Comparison of ENCODE assay signal across 8 cellular contexts in the genomic region with DNA sequence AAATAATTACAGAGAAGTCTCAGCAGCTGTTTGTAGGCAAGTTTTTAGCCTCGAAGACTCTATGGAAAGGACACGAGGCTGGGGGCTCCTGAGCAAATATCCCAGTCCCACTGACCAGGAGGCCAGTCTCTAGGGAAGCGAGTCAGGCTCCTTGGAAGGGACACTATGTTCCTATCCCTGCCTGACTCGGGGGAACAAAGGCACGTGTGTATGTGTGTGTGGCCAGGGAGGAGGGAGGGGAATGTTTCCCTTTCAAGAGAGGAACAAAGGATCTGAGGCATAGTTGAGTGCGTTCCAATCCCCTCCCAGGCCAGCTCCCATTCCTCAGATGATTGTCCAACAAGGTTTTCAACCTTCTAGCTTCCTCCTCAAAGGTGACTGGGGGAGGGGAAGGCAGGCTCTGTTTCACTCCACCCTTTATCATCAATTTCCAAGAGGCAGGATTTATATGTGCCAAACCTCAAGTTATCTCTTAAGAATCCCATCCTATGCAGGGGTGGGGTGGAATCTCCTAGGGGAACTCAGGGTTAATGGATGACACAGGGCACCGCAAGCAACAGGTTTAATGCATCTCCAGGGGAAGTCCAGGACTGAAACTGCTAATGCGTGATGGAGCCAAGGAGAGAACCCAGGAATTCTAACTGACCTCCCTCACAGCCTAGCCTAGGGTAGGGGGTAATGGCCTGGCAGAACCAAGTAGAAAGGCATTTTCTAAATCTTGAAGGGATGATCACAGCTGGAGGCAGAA. TPM values are rescaled to one million over a fixed set of nuclear protein-coding genes. Genes with fewer than 3 reads are reported as not detected.
DNase-seq lines count a peak whose midpoint lies in the region; ATAC-seq and TF ChIP-seq lines count a peak whose summit lies in the region.

No MANE protein-coding gene starts in this region.

- H3K9me3 ChIP-seq in iPS-20b (ENCODE audit: insufficient read depth, low read depth, low read length), result no peaks in the 10 kb centered on the region

- no peaks in the 10 kb centered on the region for H3K27me3 ChIP-seq in iPS-20b (ENCODE audit: insufficient read depth, low read length)

- CTCF ChIA-PET in MCF 10A (lab: Yijun Ruan, JAX), result interaction anchor here (0.7 to 21.5 kb wide), 13 partner anchors 8 to 239 kb away, joined by 3 to 626 read pairs (median 4); a partner anchor contains a TSS

- POLR2A ChIA-PET in MCF 10A (lab: Yijun Ruan, JAX), result interaction anchor here (0.7 to 13.2 kb wide), 24 partner anchors 4 to 518 kb away, joined by 3 to 491 read pairs (median 6); a partner anchor contains a TSS

- peaks cover 58% of the 10 kb centered on the region for H3K4me1 ChIP-seq in iPS-20b (ENCODE audit: insufficient read depth, low read length)

- H3K27ac ChIP-seq in iPS-20b (ENCODE audit: low read length), result peak overlapping the region; percentile 68

- H3K36me3 Mint-ChIP-seq in CD14-positive monocyte, result peaks cover 68 to 78% of the 10 kb centered on the region in 2 donors
- peaks cover 66% of the 10 kb centered on the region for H3K36me3 Mint-ChIP-seq in MCF 10A (ENCODE audit: insufficient read depth, unreplicated experiment)

- ATAC-seq in sciatic nerve (peak; percentile 95), GM18873 (IDR thresholded peaks at IDR 0.05; ENCODE audit: low FRiP score, unreplicated experiment) (no peak)

- no TSS peak for BruUV-seq in MCF 10A (replicated peaks; lab: Mats Ljungman, UMichigan)

- H3K4me3 Mint-ChIP-seq in CD14-positive monocyte (no peak overlapping the region), MCF 10A (ENCODE audit: unreplicated experiment) (peak overlapping the region; percentile 70)

- H3K9me3 Mint-ChIP-seq in CD14-positive monocyte (no peaks in the 10 kb centered on the region), MCF 10A (ENCODE audit: unreplicated experiment) (no peaks in the 10 kb centered on the region)

- peak overlapping the region in 5 of 7 donors; percentile 19 to 57 (median 36) for H3K27ac Mint-ChIP-seq in CD14-positive monocyte
- peak overlapping the region; percentile 96 for H3K27ac Mint-ChIP-seq in MCF 10A (ENCODE audit: low read depth, unreplicated experiment)

- H3K4me1 Mint-ChIP-seq in CD14-positive monocyte (peaks cover 40% of the 10 kb centered on the region), MCF 10A (ENCODE audit: insufficient read depth, unreplicated experiment) (peaks cover 78% of the 10 kb centered on the region)

- intact Hi-C loops in CD14-positive monocyte (cut with micrococcal nuclease), result loop anchor here in 1 of 2 donors (10.0 kb wide), 1 partner anchor 188 kb away; no protein-coding TSS in a partner anchor
- intact Hi-C loops in MCF 10A (cut with micrococcal nuclease), result loop anchor here (1.0 kb wide), 1 partner anchor 9 kb away; no protein-coding TSS in a partner anchor
- intact Hi-C loops in sciatic nerve (cut with DNase I), result no loop called here

- peak overlapping the region; percentile 28 for H3K4me3 ChIP-seq in LNCaP clone FGC (ENCODE audit: low read depth, low read length)
- peak overlapping the region; percentile 50 for H3K4me3 ChIP-seq in iPS-20b (ENCODE audit: low read length)

- H3K9ac ChIP-seq in iPS-20b (ENCODE audit: low read depth, low read length), result peak overlapping the region; percentile 40; the same call in 1 of the 2 replicates

- peaks cover 68% of the 10 kb centered on the region for H3K36me3 ChIP-seq in iPS-20b (ENCODE audit: insufficient read depth, low read depth, low read length)

- DNase-seq in CD14-positive monocyte (ENCODE audit: low spot score) (no peak), LNCaP clone FGC (ENCODE audit: low read depth) (peak; percentile 94), MCF 10A (ENCODE audit: unreplicated experiment) (peak; percentile 92), sciatic nerve (ENCODE audit: low spot score) (peak; percentile 77)
- DNase-seq in effector CD4-positive, alpha-beta T cell, result no peak
- DNase-seq in activated effector memory CD4-positive, alpha-beta T cell treated with Interleukin-2 at 50 U/mL for 16 hours, result no peak

- H3K27me3 Mint-ChIP-seq in CD14-positive monocyte (ENCODE audit: low read depth in 3 of 3), result peaks cover 0 to 3% (median 3%) of the 10 kb centered on the region in 3 donors
- no peaks in the 10 kb centered on the region for H3K27me3 Mint-ChIP-seq in MCF 10A (ENCODE audit: insufficient read depth, unreplicated experiment)

- no peak for TF ChIP-seq CTCF in CD14-positive monocyte (IDR thresholded peaks at IDR 0.05)
- no peak for TF ChIP-seq CTCF in LNCaP clone FGC (IDR thresholded peaks at IDR 0.05; ENCODE audit: control insufficient read depth, extremely low read depth, insufficient read depth)
- no peak for TF ChIP-seq CTCF in MCF 10A (IDR thresholded peaks at IDR 0.05; ENCODE audit: unreplicated experiment)

RNA-seq across cellular contexts. Expression of a gene that starts 9.9 kb away (rescaled TPM):
- 10 to 100 TPM; 12.4 to 14.3 TPM for polyA plus RNA-seq in CD14-positive monocyte
- total RNA-seq in MCF 10A (2022) (139 and 156 TPM in 2 replicates), sciatic nerve (112 TPM)

RNA-seq across cellular contexts. Expression of a gene that starts 26.4 kb away (rescaled TPM):
- polyA plus RNA-seq in CD14-positive monocyte, result under 1 TPM in 1 of 2 donors, not detected in 1; 0.06 TPM
- total RNA-seq in MCF 10A (2022), result 45.3 and 79.6 TPM in 2 replicates
- total RNA-seq in sciatic nerve, result 0.71 TPM

Comparison
In these comparisons a context has a peak if more than half of its experiments do, and no peak if none do; other contexts are left out.
1. DNase-seq: peak in LNCaP clone FGC (single experiment), MCF 10A (single experiment) and sciatic nerve (single experiment); none in CD14-positive monocyte (single experiment), effector CD4-positive, alpha-beta T cell (single experiment) and activated effector memory CD4-positive, alpha-beta T cell treated with Interleukin-2 at 50 U/mL for 16 hours (single experiment).
2. RNA of a gene that starts 26.4 kb away (total RNA-seq): 45.3 to 79.6 TPM in MCF 10A; 0.71 TPM in sciatic nerve (single experiment); every median in the first group is over 10 times any median in the second.